ENCODE assay signal across 20 cellular contexts in the genomic region with DNA sequence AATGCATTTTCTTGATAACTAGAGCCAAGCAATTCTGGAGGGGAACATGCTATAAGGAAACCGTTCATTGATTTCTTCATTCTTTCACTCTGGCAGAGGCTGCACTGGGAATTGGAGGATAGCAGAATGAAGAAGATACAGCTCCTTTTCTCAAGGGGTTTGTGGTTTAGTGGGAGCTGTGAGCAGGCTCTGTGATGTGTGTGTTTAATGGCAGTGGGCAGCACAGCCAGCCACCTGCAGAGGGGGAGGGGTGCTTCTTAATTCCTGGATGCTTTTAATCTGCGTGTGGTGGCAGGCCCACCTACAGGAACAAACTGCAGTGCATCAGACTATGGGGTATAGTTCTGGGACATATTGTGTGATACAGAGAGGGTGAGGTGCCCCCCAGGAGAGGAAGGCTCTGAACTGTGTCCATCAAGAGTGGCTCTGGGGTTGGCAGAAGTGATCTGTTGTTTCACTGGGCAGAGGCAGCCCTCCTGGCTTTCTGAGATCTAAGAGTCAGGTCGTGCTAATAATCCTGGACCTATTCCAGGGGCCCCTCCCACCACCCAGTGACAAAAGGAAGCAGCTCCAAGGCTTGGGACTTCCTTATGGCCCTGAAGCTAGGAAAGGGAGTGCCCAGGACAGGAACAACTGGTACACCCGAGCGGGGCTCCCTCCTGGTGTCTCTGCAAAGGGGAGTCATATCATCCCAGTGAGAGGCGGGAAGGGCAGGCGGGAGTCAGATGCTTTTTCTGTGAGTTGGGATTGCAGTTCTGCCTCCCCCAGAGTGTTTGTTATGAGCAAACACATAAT. TPM values are rescaled to one million over a fixed set of nuclear protein-coding genes. Genes with fewer than 3 reads are reported as not detected.
DNase-seq lines count a peak whose midpoint lies in the region; ATAC-seq, FAIRE-seq and TF ChIP-seq lines count a peak whose summit lies in the region.
"Had no signal": no experiment of that assay in that cellular context is flagged by ENCODE, and none has a peak within 500 bp of the region (broad histone marks: within the 10 kb centered on the region; RNA-seq: fewer than 3 reads in every experiment).

No MANE protein-coding gene starts in this region.

- H3K27me3 Mint-ChIP-seq in activated naive CD8-positive, alpha-beta T cell treated with anti-CD3 and anti-CD28 coated beads, Interleukin-2, amount 10 ng/mL, durations not matched to agents 7 days and 5 days, result no peaks in the 10 kb centered on the region
- no peaks in the 10 kb centered on the region for H3K27me3 Mint-ChIP-seq in activated naive CD8-positive, alpha-beta T cell treated with anti-CD3 and anti-CD28 coated beads for 36 hours
- H3K27me3 Mint-ChIP-seq in brain, result no peaks in the 10 kb centered on the region
- H3K27me3 Mint-ChIP-seq: type B pancreatic cell had no signal

- no peak for ATAC-seq in activated naive CD8-positive, alpha-beta T cell treated with anti-CD3 and anti-CD28 coated beads, Interleukin-2, amount 10 ng/mL, durations not matched to agents 7 days and 5 days (ENCODE audit: low read depth)

- no peak overlapping the region for H3K4me3 Mint-ChIP-seq in activated naive CD8-positive, alpha-beta T cell treated with anti-CD3 and anti-CD28 coated beads, Interleukin-2, amount 10 ng/mL, durations not matched to agents 7 days and 5 days
- H3K4me3 Mint-ChIP-seq in activated naive CD8-positive, alpha-beta T cell treated with anti-CD3 and anti-CD28 coated beads for 36 hours, result no peak overlapping the region
- no peak overlapping the region for H3K4me3 Mint-ChIP-seq in brain
- H3K4me3 Mint-ChIP-seq: endodermal cell, IgD-negative memory B cell, neural progenitor cell, type B pancreatic cell had no signal

- POLR2A ChIA-PET in activated naive CD8-positive, alpha-beta T cell treated with anti-CD3 and anti-CD28 coated beads, Interleukin-2, amount 10 ng/mL, durations not matched to agents 7 days and 5 days (lab: Charles Lee), result interaction anchor here (0.6 kb wide), 1 partner anchor 9 kb away, joined by 3 read pairs; no protein-coding TSS in a partner anchor

- TF ChIP-seq CTCF in NB4 (IDR thresholded peaks at IDR 0.05; ENCODE audit: low read depth, low read length) (no peak), brain (conservative IDR thresholded peaks at IDR 0.05) (no peak)

- H3K4me1 Mint-ChIP-seq in activated naive CD8-positive, alpha-beta T cell treated with anti-CD3 and anti-CD28 coated beads, Interleukin-2, amount 10 ng/mL, durations not matched to agents 7 days and 5 days, result peaks cover 43% of the 10 kb centered on the region
- H3K4me1 Mint-ChIP-seq in activated naive CD8-positive, alpha-beta T cell treated with anti-CD3 and anti-CD28 coated beads for 36 hours, result peaks cover 15% of the 10 kb centered on the region
- peaks cover 38% of the 10 kb centered on the region for H3K4me1 Mint-ChIP-seq in brain
- H3K4me1 Mint-ChIP-seq: endodermal cell had no signal

- H3K9me3 Mint-ChIP-seq in activated naive CD8-positive, alpha-beta T cell treated with anti-CD3 and anti-CD28 coated beads, Interleukin-2, amount 10 ng/mL, durations not matched to agents 7 days and 5 days, result no peaks in the 10 kb centered on the region
- H3K9me3 Mint-ChIP-seq in activated naive CD8-positive, alpha-beta T cell treated with anti-CD3 and anti-CD28 coated beads for 36 hours, result no peaks in the 10 kb centered on the region
- no peaks in the 10 kb centered on the region for H3K9me3 Mint-ChIP-seq in brain
- H3K9me3 Mint-ChIP-seq: endodermal cell, IgD-negative memory B cell, neural progenitor cell, type B pancreatic cell had no signal

- peaks cover 1% of the 10 kb centered on the region for H3K36me3 Mint-ChIP-seq in activated naive CD8-positive, alpha-beta T cell treated with anti-CD3 and anti-CD28 coated beads, Interleukin-2, amount 10 ng/mL, durations not matched to agents 7 days and 5 days
- no peaks in the 10 kb centered on the region for H3K36me3 Mint-ChIP-seq in activated naive CD8-positive, alpha-beta T cell treated with anti-CD3 and anti-CD28 coated beads for 36 hours
- no peaks in the 10 kb centered on the region for H3K36me3 Mint-ChIP-seq in brain
- H3K36me3 Mint-ChIP-seq: neural progenitor cell, type B pancreatic cell had no signal

- TF ChIP-seq POLR2A in NB4 (IDR thresholded peaks at IDR 0.05; ENCODE audit: extremely low read depth, insufficient read length) (no peak), H54 (IDR thresholded peaks at IDR 0.05; ENCODE audit: low read depth, low read length) (no peak)

- H3K27ac Mint-ChIP-seq in activated naive CD8-positive, alpha-beta T cell treated with anti-CD3 and anti-CD28 coated beads, Interleukin-2, amount 10 ng/mL, durations not matched to agents 7 days and 5 days, result peak overlapping the region; percentile 40
- no peak overlapping the region for H3K27ac Mint-ChIP-seq in activated naive CD8-positive, alpha-beta T cell treated with anti-CD3 and anti-CD28 coated beads for 36 hours
- H3K27ac Mint-ChIP-seq in brain, result peak overlapping the region; percentile 40 to 91 (median 83)
- H3K27ac Mint-ChIP-seq: endodermal cell, IgD-negative memory B cell, neural progenitor cell, type B pancreatic cell had no signal

- FAIRE-seq in urothelium cell line (lab: Jason Lieb, UNC) (peak; percentile 50), H54 (lab: Jason Lieb, UNC) (no peak)

- no peak for DNase-seq in activated naive CD8-positive, alpha-beta T cell treated with anti-CD3 and anti-CD28 coated beads, Interleukin-2, amount 10 ng/mL, durations not matched to agents 7 days and 5 days
- DNase-seq in activated naive CD8-positive, alpha-beta T cell treated with anti-CD3 and anti-CD28 coated beads for 36 hours, result no peak
- DNase-seq in NB4 (ENCODE audit: low read depth), result peak; percentile 63
- DNase-seq in urothelium cell line (ENCODE audit: low spot score), result no peak
- DNase-seq in H54 (ENCODE audit: insufficient read length, low spot score), result no peak
- no peak for DNase-seq in stimulated activated naive CD4-positive, alpha-beta T cell (lab: John Stamatoyannopoulos, UW)
- DNase-seq: activated effector memory CD4-positive, alpha-beta T cell treated with Interleukin-2 at 50 U/mL for 16 hours; endodermal cell; GDM1; GM23248; left ventricle myocardium inferior; midbrain; stimulated activated CD4-positive, alpha-beta T cell treated with anti-CD3 and anti-CD28 coated beads, Interleukin-4, amount 100 ng/mL, for 1 hour; stomach had no signal

- no peak overlapping the region for H3K4me3 ChIP-seq in NB4 (ENCODE audit: low read depth, low read length)
- H3K4me3 ChIP-seq: coronary artery, GM23248, left ventricle myocardium inferior, neural progenitor cell, smooth muscle cell, stomach had no signal

RNA-seq across cellular contexts. Expression of gene RPS24, which starts 32.1 kb away (rescaled TPM):
- 1,000 to 10,000 TPM; 1,523 to 1,613 TPM for total RNA-seq in activated naive CD8-positive, alpha-beta T cell treated with anti-CD3 and anti-CD28 coated beads, Interleukin-2, amount 10 ng/mL, durations not matched to agents 7 days and 5 days
- total RNA-seq in activated naive CD8-positive, alpha-beta T cell treated with anti-CD3 and anti-CD28 coated beads for 36 hours, result 1,000 to 10,000 TPM; 2,309 to 2,336 TPM
- 1,805 TPM for polyA plus RNA-seq in brain (ENCODE audit: insufficient read depth, low read depth, low replicate concordance)

RNA-seq across cellular contexts. Expression of gene POLR3A, which starts 36.5 kb away (rescaled TPM):
- 10 to 100 TPM; 18.7 to 20.2 TPM for total RNA-seq in activated naive CD8-positive, alpha-beta T cell treated with anti-CD3 and anti-CD28 coated beads, Interleukin-2, amount 10 ng/mL, durations not matched to agents 7 days and 5 days
- 10 to 100 TPM; 25.2 to 26.7 TPM for total RNA-seq in activated naive CD8-positive, alpha-beta T cell treated with anti-CD3 and anti-CD28 coated beads for 36 hours
- polyA plus RNA-seq in brain (ENCODE audit: insufficient read depth, low read depth, low replicate concordance), result 15.5 TPM
